ENCODE assay signal across 24 cellular contexts in genomic region chr17:2323629-2324314, GRCh38. TPM values are rescaled to one million over a fixed set of nuclear protein-coding genes. Genes with fewer than 3 reads are reported as not detected.
DNase-seq lines count a peak whose midpoint lies in the region; ATAC-seq, FAIRE-seq and TF ChIP-seq lines count a peak whose summit lies in the region.
"Had no signal": no experiment of that assay in that cellular context is flagged by ENCODE, and none has a peak within 500 bp of the region (broad histone marks: within the 10 kb centered on the region; RNA-seq: fewer than 3 reads in every experiment).

No MANE protein-coding gene starts in this region.

- no peak; a peak in 1 of 4 replicates for TF ChIP-seq POLR2A in HepG2 (IDR thresholded peaks at IDR 0.05; ENCODE audit: insufficient read depth in 1 of 2, low read depth in 2 of 2, low read length in 2 of 2)

- no peaks in the 10 kb centered on the region for H3K9me3 ChIP-seq in OCI-LY7 (ENCODE audit: low read length)
- H3K9me3 ChIP-seq in HepG2 (ENCODE audit: low read length), result no peaks in the 10 kb centered on the region
- H3K9me3 ChIP-seq in left lung, result no peaks in the 10 kb centered on the region

- no peak overlapping the region for H3K4me3 ChIP-seq in OCI-LY7 (ENCODE audit: low read depth, low read length, poor library complexity, severe bottlenecking)
- H3K4me3 ChIP-seq in HepG2 (replicated peaks in 1 of 3; ENCODE audit: insufficient read depth in 1 of 3, low read depth in 2 of 3, low read length in 3 of 3), result no peak overlapping the region
- H3K4me3 ChIP-seq in left lung, result no peak overlapping the region
- H3K4me3 ChIP-seq: SK-N-MC had no signal

- no peak overlapping the region for H3K9ac ChIP-seq in HepG2 (ENCODE audit: insufficient read depth, low read depth, low read length)

- TF ChIP-seq RAD21 in HepG2 (CRISPR knock-in tag; IDR thresholded peaks at IDR 0.05), result no peak

- DNase-seq in activated CD8-positive, alpha-beta T cell treated with anti-CD3 and anti-CD28 coated beads, Interleukin-2, amount 10 ng/mL, durations not matched to agents 7 days and 5 days, result no peak
- DNase-seq in activated CD8-positive, alpha-beta T cell treated with anti-CD3 and anti-CD28 coated beads for 36 hours, result no peak
- no peak for DNase-seq in OCI-LY7 (ENCODE audit: low spot score)
- DNase-seq in HepG2 (ENCODE audit: low spot score), result no peak
- no peak for DNase-seq in left lung
- no peak for DNase-seq in CD1c-positive myeloid dendritic cell (ENCODE audit: extremely low spot score)
- DNase-seq: CD4-positive, CD25-positive, alpha-beta regulatory T cell; Karpas-422; NCI-H1092 treated with DMSO at 0.1 percent for 48 hours; NCI-H1436; NCI-H187; NCI-H2081 treated with DMSO at 0.1 percent for 48 hours; NCI-H2171; NCI-H226; NCI-H510A; NCI-H69; SIG-M5 had no signal

- no peak overlapping the region for H3K4me3 Mint-ChIP-seq in activated CD8-positive, alpha-beta T cell treated with anti-CD3 and anti-CD28 coated beads, Interleukin-2, amount 10 ng/mL, durations not matched to agents 7 days and 5 days
- H3K4me3 Mint-ChIP-seq in activated CD8-positive, alpha-beta T cell treated with anti-CD3 and anti-CD28 coated beads for 36 hours, result no peak overlapping the region
- H3K4me3 Mint-ChIP-seq: CD4-positive, CD25-positive, alpha-beta regulatory T cell had no signal

- 95% methylated on average over 2 of the region's 2 CpGs for WGBS in HepG2 (ENCODE audit: low lambda C conversion rate)

- H2AFZ ChIP-seq in OCI-LY7 (ENCODE audit: low read length), result no peak overlapping the region
- H2AFZ ChIP-seq in HepG2 (ENCODE audit: low read length), result no peak overlapping the region

- H3K9me2 ChIP-seq in OCI-LY7 (ENCODE audit: insufficient read depth, low read length), result no peaks in the 10 kb centered on the region

- TSS peak; percentile 65 for BruUV-seq in OCI-LY7 (replicated peaks; lab: Mats Ljungman, UMichigan)
- BruUV-seq in HepG2 (replicated peaks; lab: Mats Ljungman, UMichigan), result no TSS peak

- H4K20me1 ChIP-seq in OCI-LY7 (ENCODE audit: insufficient read depth, low read length) (no peaks in the 10 kb centered on the region; the same call in 1 of the 2 replicates), HepG2 (ENCODE audit: insufficient read depth, low read length) (no peaks in the 10 kb centered on the region)

- in situ Hi-C loops in HepG2 (cut with HindIII; ENCODE audit: extremely low pct_ligation_motif_present, low pct_unique_long_range_greater_than_20kb), result no loop called here

- intact Hi-C loops in activated CD8-positive, alpha-beta T cell treated with anti-CD3 and anti-CD28 coated beads for 36 hours (cut with micrococcal nuclease), result no loop called here
- intact Hi-C loops in OCI-LY7 (cut with micrococcal nuclease; ENCODE audit: unreplicated experiment) (no loop called here), HepG2 (cut with micrococcal nuclease; ENCODE audit: unreplicated experiment) (no loop called here), left lung (cut with DNase I) (no loop called here)

- no peak for FAIRE-seq in HepG2 (lab: Jason Lieb, UNC)
- FAIRE-seq: D721Med, GM18507, H54, RCC 7860 had no signal

- TF ChIP-seq CTCF in activated CD8-positive, alpha-beta T cell treated with anti-CD3 and anti-CD28 coated beads for 36 hours (IDR thresholded peaks at IDR 0.05), result no peak
- TF ChIP-seq CTCF in OCI-LY7 (conservative IDR thresholded peaks at IDR 0.05; ENCODE audit: low read length) (no peak), HepG2 (CRISPR knock-in tag; IDR thresholded peaks at IDR 0.05) (no peak), left lung (IDR thresholded peaks at IDR 0.05) (no peak)

- peak overlapping the region; percentile 67 for H3K27ac Mint-ChIP-seq in activated CD8-positive, alpha-beta T cell treated with anti-CD3 and anti-CD28 coated beads, Interleukin-2, amount 10 ng/mL, durations not matched to agents 7 days and 5 days
- H3K27ac Mint-ChIP-seq in activated CD8-positive, alpha-beta T cell treated with anti-CD3 and anti-CD28 coated beads for 36 hours, result no peak overlapping the region

- H3K27ac ChIP-seq in OCI-LY7 (ENCODE audit: low read depth, low read length, poor library complexity, severe bottlenecking) (no peak overlapping the region), HepG2 (ENCODE audit: extremely low read length, insufficient read depth, low read length) (no peak overlapping the region), left lung (no peak overlapping the region)
- H3K27ac ChIP-seq: 22Rv1, HL-60, SK-N-MC had no signal

- H3K4me1 ChIP-seq in OCI-LY7 (ENCODE audit: insufficient read depth, low read length, poor library complexity, severe bottlenecking), result no peaks in the 10 kb centered on the region
- H3K4me1 ChIP-seq in HepG2 (ENCODE audit: insufficient read depth, low read length), result no peaks in the 10 kb centered on the region
- H3K4me1 ChIP-seq in left lung, result no peaks in the 10 kb centered on the region

- TF ChIP-seq EP300 in HepG2 (IDR thresholded peaks at IDR 0.05; ENCODE audit: low read depth in 2 of 2, low read length in 2 of 2), result no peak
- no peak for TF ChIP-seq EP300 in HepG2 (CRISPR knock-in tag; IDR thresholded peaks at IDR 0.05; ENCODE audit: borderline replicate concordance)

- H3K36me3 ChIP-seq in OCI-LY7 (ENCODE audit: insufficient read depth, low read length) (peaks cover 84% of the 10 kb centered on the region), HepG2 (replicated peaks in 1 of 2; ENCODE audit: control insufficient read depth in 1 of 2, insufficient read depth in 2 of 2, low read length in 2 of 2) (peaks cover 15 to 52% of the 10 kb centered on the region in 2 experiments), left lung (peaks cover 4 to 93% of the 10 kb centered on the region in 2 donors)

- peaks cover 19% of the 10 kb centered on the region for H3K4me1 Mint-ChIP-seq in activated CD8-positive, alpha-beta T cell treated with anti-CD3 and anti-CD28 coated beads, Interleukin-2, amount 10 ng/mL, durations not matched to agents 7 days and 5 days (ENCODE audit: low read depth)
- peaks cover 3% of the 10 kb centered on the region for H3K4me1 Mint-ChIP-seq in activated CD8-positive, alpha-beta T cell treated with anti-CD3 and anti-CD28 coated beads for 36 hours (ENCODE audit: low read depth)

- H3K9me3 Mint-ChIP-seq in activated CD8-positive, alpha-beta T cell treated with anti-CD3 and anti-CD28 coated beads, Interleukin-2, amount 10 ng/mL, durations not matched to agents 7 days and 5 days (ENCODE audit: insufficient read depth), result no peaks in the 10 kb centered on the region
- H3K9me3 Mint-ChIP-seq in activated CD8-positive, alpha-beta T cell treated with anti-CD3 and anti-CD28 coated beads for 36 hours, result no peaks in the 10 kb centered on the region
- H3K9me3 Mint-ChIP-seq: CD4-positive, CD25-positive, alpha-beta regulatory T cell had no signal

- POLR2A ChIA-PET in activated CD8-positive, alpha-beta T cell treated with anti-CD3 and anti-CD28 coated beads, Interleukin-2, amount 10 ng/mL, durations not matched to agents 7 days and 5 days (lab: Charles Lee), result interaction anchor here (1.0 to 1.1 kb wide), 2 partner anchors 12 to 14 kb away, joined by 3 to 4 read pairs; partner anchors contain the start of gene TSR1
- POLR2A ChIA-PET in activated CD8-positive, alpha-beta T cell treated with anti-CD3 and anti-CD28 coated beads for 36 hours (lab: Charles Lee), result interaction anchor here (1.5 to 9.0 kb wide), 3 partner anchors 10 to 16 kb away, joined by 3 to 114 read pairs (median 6); partner anchors contain the start of genes SGSM2 and TSR1
- POLR2A ChIA-PET in OCI-LY7 (lab: Charles Lee) (no interaction called here), HepG2 (lab: Yijun Ruan, JAX) (interaction anchor here (0.5 to 1.4 kb wide), 3 partner anchors 11 to 1776 kb away, joined by 3 to 6 read pairs (median 6); partner anchors contain the start of genes SMG6 and SRR)

- no peaks in the 10 kb centered on the region for H3K27me3 ChIP-seq in HepG2 (ENCODE audit: control insufficient read depth in 1 of 2, insufficient read depth in 2 of 2, low read length in 2 of 2)
- H3K27me3 ChIP-seq in left lung, result no peaks in the 10 kb centered on the region

- peaks cover 52% of the 10 kb centered on the region for H3K36me3 Mint-ChIP-seq in activated CD8-positive, alpha-beta T cell treated with anti-CD3 and anti-CD28 coated beads, Interleukin-2, amount 10 ng/mL, durations not matched to agents 7 days and 5 days (ENCODE audit: low read depth)
- peaks cover 55% of the 10 kb centered on the region for H3K36me3 Mint-ChIP-seq in activated CD8-positive, alpha-beta T cell treated with anti-CD3 and anti-CD28 coated beads for 36 hours (ENCODE audit: low read depth)

- no peaks in the 10 kb centered on the region for H3K27me3 Mint-ChIP-seq in activated CD8-positive, alpha-beta T cell treated with anti-CD3 and anti-CD28 coated beads, Interleukin-2, amount 10 ng/mL, durations not matched to agents 7 days and 5 days (ENCODE audit: low read depth)
- no peaks in the 10 kb centered on the region for H3K27me3 Mint-ChIP-seq in activated CD8-positive, alpha-beta T cell treated with anti-CD3 and anti-CD28 coated beads for 36 hours
- H3K27me3 Mint-ChIP-seq: CD4-positive, CD25-positive, alpha-beta regulatory T cell had no signal

- H3K79me2 ChIP-seq in OCI-LY7 (ENCODE audit: insufficient read depth, low read depth, low read length) (no peaks in the 10 kb centered on the region; the same call in 1 of the 2 replicates), HepG2 (ENCODE audit: insufficient read depth, low read length) (peaks cover 3% of the 10 kb centered on the region)

- CTCF ChIA-PET in activated CD8-positive, alpha-beta T cell treated with anti-CD3 and anti-CD28 coated beads, Interleukin-2, amount 10 ng/mL, durations not matched to agents 7 days and 5 days (lab: Charles Lee), result no interaction called here
- CTCF ChIA-PET in activated CD8-positive, alpha-beta T cell treated with anti-CD3 and anti-CD28 coated beads for 36 hours (lab: Charles Lee), result interaction anchor here (0.7 kb wide), 1 partner anchor 79 kb away, joined by 3 read pairs; no protein-coding TSS in a partner anchor
- CTCF ChIA-PET in OCI-LY7 (lab: Charles Lee; ENCODE audit: unreplicated experiment), result interaction anchor here (0.5 kb wide), 1 partner anchor 271 kb away, joined by 3 read pairs; no protein-coding TSS in a partner anchor
- CTCF ChIA-PET in HepG2 (lab: Yijun Ruan, JAX; ENCODE audit: low intra/inter-chr PET ratio, low total read pairs), result no interaction called here

- H3K4me2 ChIP-seq in OCI-LY7 (ENCODE audit: low read length) (no peak overlapping the region), HepG2 (ENCODE audit: low read depth, low read length) (no peak overlapping the region)

- ATAC-seq in activated CD8-positive, alpha-beta T cell treated with anti-CD3 and anti-CD28 coated beads, Interleukin-2, amount 10 ng/mL, durations not matched to agents 7 days and 5 days, result no peak
- no peak for ATAC-seq in activated CD8-positive, alpha-beta T cell treated with anti-CD3 and anti-CD28 coated beads for 36 hours
- ATAC-seq in HepG2 (no peak), left lung (no peak)

RNA-seq across cellular contexts. Expression of gene TSR1, which starts 12.5 kb away (rescaled TPM):
- total RNA-seq in activated CD8-positive, alpha-beta T cell treated with anti-CD3 and anti-CD28 coated beads, Interleukin-2, amount 10 ng/mL, durations not matched to agents 7 days and 5 days, result 10 to 100 TPM; 36.0 to 36.6 TPM
- total RNA-seq in activated CD8-positive, alpha-beta T cell treated with anti-CD3 and anti-CD28 coated beads for 36 hours, result 10 to 100 TPM; 75.8 to 79.4 TPM
- total RNA-seq in OCI-LY7 (2014; rRNA removed; shearing (Covaris generic)), result 71.4 and 85.8 TPM in 2 replicates
- total RNA-seq in OCI-LY7 (2022), result 48.1 and 58.7 TPM in 2 replicates
- total RNA-seq in HepG2 (2016; rRNA removed; fragmentation: Illumina TruSeq; extraction: Trizol), result 65.8 and 75.8 TPM in 2 replicates
- 6.6 and 6.8 TPM in 2 replicates for total RNA-seq in HepG2 (2016; cell fraction: cytosol; rRNA removed; fragmentation: Illumina TruSeq; extraction: Trizol; ENCODE audit: low read depth)
- 68.7 and 76.2 TPM in 2 replicates for total RNA-seq in HepG2 (2016; cell fraction: insoluble cytoplasmic fraction; rRNA removed; fragmentation: Illumina TruSeq; extraction: Trizol)
- total RNA-seq in HepG2 (2016; cell fraction: membrane; rRNA removed; fragmentation: Illumina TruSeq; extraction: Trizol), result 16.3 and 19.0 TPM in 2 replicates
- total RNA-seq in HepG2 (2016; cell fraction: nucleus; rRNA removed; fragmentation: Illumina TruSeq; extraction: Trizol), result 55.3 and 57.6 TPM in 2 replicates
- polyA plus RNA-seq in HepG2 (2011; rRNA removed), result 7.1 and 7.2 TPM in 2 replicates
- 4.8 and 5.9 TPM in 2 replicates for polyA plus RNA-seq in HepG2 (2011; cell fraction: cytosol; rRNA removed)
- 17.4 and 22.0 TPM in 2 replicates for polyA plus RNA-seq in HepG2 (2011; cell fraction: nucleus; rRNA removed)
- polyA plus RNA-seq in HepG2 (2012), result 22.0 and 25.7 TPM in 2 replicates
- polyA plus RNA-seq in HepG2 (2016; cell fraction: cytosol; fragmentation: Illumina TruSeq; extraction: Trizol; ENCODE audit: low read depth), result 3.5 and 3.7 TPM in 2 replicates
- 56.2 and 57.1 TPM in 2 replicates for polyA plus RNA-seq in HepG2 (2016; cell fraction: insoluble cytoplasmic fraction; fragmentation: Illumina TruSeq; extraction: Trizol; ENCODE audit: low read depth)
- polyA plus RNA-seq in HepG2 (2016; cell fraction: membrane; fragmentation: Illumina TruSeq; extraction: Trizol; ENCODE audit: low read depth), result 8.9 and 9.7 TPM in 2 replicates
- 56.6 and 58.6 TPM in 2 replicates for polyA plus RNA-seq in HepG2 (2016; cell fraction: nucleus; fragmentation: Illumina TruSeq; extraction: Trizol; ENCODE audit: insufficient read depth, low read depth)
- polyA minus RNA-seq in HepG2 (2011; rRNA and poly(A)+ RNA removed; ENCODE audit: low replicate concordance), result 18.4 and 38.7 TPM in 2 replicates
- 21.0 and 22.0 TPM in 2 replicates for polyA minus RNA-seq in HepG2 (2011; cell fraction: cytosol; rRNA and poly(A)+ RNA removed)
- 43.1 and 48.6 TPM in 2 replicates for polyA minus RNA-seq in HepG2 (2011; cell fraction: nucleus; rRNA and poly(A)+ RNA removed)
- 10 to 100 TPM; 16.2 to 27.2 TPM for total RNA-seq in left lung

RNA-seq across cellular contexts. Expression of gene SGSM2, which starts 13.5 kb away (rescaled TPM):
- 10 to 100 TPM; 65.9 to 67.8 TPM for total RNA-seq in activated CD8-positive, alpha-beta T cell treated with anti-CD3 and anti-CD28 coated beads, Interleukin-2, amount 10 ng/mL, durations not matched to agents 7 days and 5 days
- 10 to 100 TPM; 31.8 to 37.7 TPM for total RNA-seq in activated CD8-positive, alpha-beta T cell treated with anti-CD3 and anti-CD28 coated beads for 36 hours
- total RNA-seq in OCI-LY7 (2014; rRNA removed; shearing (Covaris generic)), result 38.4 and 44.0 TPM in 2 replicates
- total RNA-seq in OCI-LY7 (2022), result 49.0 and 50.6 TPM in 2 replicates
- 11.3 and 30.4 TPM in 2 replicates for total RNA-seq in HepG2 (2016; rRNA removed; fragmentation: Illumina TruSeq; extraction: Trizol)
- 7.6 and 9.3 TPM in 2 replicates for total RNA-seq in HepG2 (2016; cell fraction: cytosol; rRNA removed; fragmentation: Illumina TruSeq; extraction: Trizol; ENCODE audit: low read depth)
- total RNA-seq in HepG2 (2016; cell fraction: insoluble cytoplasmic fraction; rRNA removed; fragmentation: Illumina TruSeq; extraction: Trizol), result 9.9 and 30.6 TPM in 2 replicates
- 11.2 and 13.2 TPM in 2 replicates for total RNA-seq in HepG2 (2016; cell fraction: membrane; rRNA removed; fragmentation: Illumina TruSeq; extraction: Trizol)
- 35.7 and 46.1 TPM in 2 replicates for total RNA-seq in HepG2 (2016; cell fraction: nucleus; rRNA removed; fragmentation: Illumina TruSeq; extraction: Trizol)
- 51.3 and 65.4 TPM in 2 replicates for polyA plus RNA-seq in HepG2 (2011; rRNA removed)
- polyA plus RNA-seq in HepG2 (2011; cell fraction: cytosol; rRNA removed), result 21.2 and 36.3 TPM in 2 replicates
- 464 and 562 TPM in 2 replicates for polyA plus RNA-seq in HepG2 (2011; cell fraction: nucleus; rRNA removed)
- 23.3 and 40.7 TPM in 2 replicates for polyA plus RNA-seq in HepG2 (2012)
- polyA plus RNA-seq in HepG2 (2016; cell fraction: cytosol; fragmentation: Illumina TruSeq; extraction: Trizol; ENCODE audit: low read depth), result 3.8 and 4.0 TPM in 2 replicates
- 14.4 and 16.9 TPM in 2 replicates for polyA plus RNA-seq in HepG2 (2016; cell fraction: insoluble cytoplasmic fraction; fragmentation: Illumina TruSeq; extraction: Trizol; ENCODE audit: low read depth)
- 7.9 and 8.8 TPM in 2 replicates for polyA plus RNA-seq in HepG2 (2016; cell fraction: membrane; fragmentation: Illumina TruSeq; extraction: Trizol; ENCODE audit: low read depth)
- 128 and 136 TPM in 2 replicates for polyA plus RNA-seq in HepG2 (2016; cell fraction: nucleus; fragmentation: Illumina TruSeq; extraction: Trizol; ENCODE audit: insufficient read depth, low read depth)
- 30.6 and 64.0 TPM in 2 replicates for polyA minus RNA-seq in HepG2 (2011; rRNA and poly(A)+ RNA removed; ENCODE audit: low replicate concordance)
- polyA minus RNA-seq in HepG2 (2011; cell fraction: cytosol; rRNA and poly(A)+ RNA removed), result 15.6 and 19.8 TPM in 2 replicates
- polyA minus RNA-seq in HepG2 (2011; cell fraction: nucleus; rRNA and poly(A)+ RNA removed), result 41.3 and 46.7 TPM in 2 replicates
- total RNA-seq in left lung, result 10 to 100 TPM; 43.6 to 52.7 TPM

RNA-seq across cellular contexts. Expression of gene SRR, which starts 20.0 kb away (rescaled TPM):
- 10 to 100 TPM; 18.7 to 23.1 TPM for total RNA-seq in activated CD8-positive, alpha-beta T cell treated with anti-CD3 and anti-CD28 coated beads, Interleukin-2, amount 10 ng/mL, durations not matched to agents 7 days and 5 days
- total RNA-seq in activated CD8-positive, alpha-beta T cell treated with anti-CD3 and anti-CD28 coated beads for 36 hours, result 10 to 100 TPM in 1 of 2 experiments, 1 to 10 TPM in 1; 9.6 to 12.7 TPM
- 3.8 and 5.6 TPM in 2 replicates for total RNA-seq in OCI-LY7 (2014; rRNA removed; shearing (Covaris generic))
- total RNA-seq in OCI-LY7 (2022) (5.8 and 12.1 TPM in 2 replicates), HepG2 (2016; rRNA removed; fragmentation: Illumina TruSeq; extraction: Trizol) (3.6 and 8.5 TPM in 2 replicates), left lung (10 to 100 TPM in 1 of 2 donors, 1 to 10 TPM in 1; 9.2 to 11.8 TPM)
- 1.7 and 4.0 TPM in 2 replicates for total RNA-seq in HepG2 (2016; cell fraction: cytosol; rRNA removed; fragmentation: Illumina TruSeq; extraction: Trizol; ENCODE audit: low read depth)
- total RNA-seq in HepG2 (2016; cell fraction: insoluble cytoplasmic fraction; rRNA removed; fragmentation: Illumina TruSeq; extraction: Trizol), result 5.4 and 6.1 TPM in 2 replicates
- total RNA-seq in HepG2 (2016; cell fraction: membrane; rRNA removed; fragmentation: Illumina TruSeq; extraction: Trizol), result 1.9 and 2.4 TPM in 2 replicates
- 2.2 and 2.6 TPM in 2 replicates for total RNA-seq in HepG2 (2016; cell fraction: nucleus; rRNA removed; fragmentation: Illumina TruSeq; extraction: Trizol)
- polyA plus RNA-seq in HepG2 (2011; rRNA removed), result 6.3 and 7.8 TPM in 2 replicates
- polyA plus RNA-seq in HepG2 (2011; cell fraction: cytosol; rRNA removed), result 4.6 and 6.7 TPM in 2 replicates
- 0.76 and 1.3 TPM in 2 replicates for polyA plus RNA-seq in HepG2 (2011; cell fraction: nucleus; rRNA removed)
- polyA plus RNA-seq in HepG2 (2012), result 6.7 and 10.7 TPM in 2 replicates
- polyA plus RNA-seq in HepG2 (2016; cell fraction: cytosol; fragmentation: Illumina TruSeq; extraction: Trizol; ENCODE audit: low read depth), result 1.5 and 2.2 TPM in 2 replicates
- 5.5 and 6.6 TPM in 2 replicates for polyA plus RNA-seq in HepG2 (2016; cell fraction: insoluble cytoplasmic fraction; fragmentation: Illumina TruSeq; extraction: Trizol; ENCODE audit: low read depth)
- 1.6 and 2.8 TPM in 2 replicates for polyA plus RNA-seq in HepG2 (2016; cell fraction: membrane; fragmentation: Illumina TruSeq; extraction: Trizol; ENCODE audit: low read depth)
- polyA plus RNA-seq in HepG2 (2016; cell fraction: nucleus; fragmentation: Illumina TruSeq; extraction: Trizol; ENCODE audit: insufficient read depth, low read depth), result 2.5 and 4.3 TPM in 2 replicates
- polyA minus RNA-seq in HepG2 (2011; rRNA and poly(A)+ RNA removed; ENCODE audit: low replicate concordance), result 3.6 and 8.4 TPM in 2 replicates
- polyA minus RNA-seq in HepG2 (2011; cell fraction: cytosol; rRNA and poly(A)+ RNA removed), result 4.0 and 4.8 TPM in 2 replicates
- 2.6 and 2.7 TPM in 2 replicates for polyA minus RNA-seq in HepG2 (2011; cell fraction: nucleus; rRNA and poly(A)+ RNA removed)

RNA-seq across cellular contexts. Expression of gene SMG6, which starts 20.2 kb away (rescaled TPM):
- 10 to 100 TPM; 49.8 to 55.9 TPM for total RNA-seq in activated CD8-positive, alpha-beta T cell treated with anti-CD3 and anti-CD28 coated beads, Interleukin-2, amount 10 ng/mL, durations not matched to agents 7 days and 5 days
- 10 to 100 TPM; 39.6 to 40.4 TPM for total RNA-seq in activated CD8-positive, alpha-beta T cell treated with anti-CD3 and anti-CD28 coated beads for 36 hours
- 10.2 and 12.5 TPM in 2 replicates for total RNA-seq in OCI-LY7 (2014; rRNA removed; shearing (Covaris generic))
- total RNA-seq in OCI-LY7 (2022) (17.8 and 18.8 TPM in 2 replicates), HepG2 (2016; rRNA removed; fragmentation: Illumina TruSeq; extraction: Trizol) (14.6 and 15.4 TPM in 2 replicates), left lung (10 to 100 TPM; 27.7 to 32.3 TPM)
- total RNA-seq in HepG2 (2016; cell fraction: cytosol; rRNA removed; fragmentation: Illumina TruSeq; extraction: Trizol; ENCODE audit: low read depth), result 2.2 and 3.5 TPM in 2 replicates
- total RNA-seq in HepG2 (2016; cell fraction: insoluble cytoplasmic fraction; rRNA removed; fragmentation: Illumina TruSeq; extraction: Trizol), result 11.0 and 14.8 TPM in 2 replicates
- total RNA-seq in HepG2 (2016; cell fraction: membrane; rRNA removed; fragmentation: Illumina TruSeq; extraction: Trizol), result 6.6 and 7.0 TPM in 2 replicates
- 13.5 and 16.7 TPM in 2 replicates for total RNA-seq in HepG2 (2016; cell fraction: nucleus; rRNA removed; fragmentation: Illumina TruSeq; extraction: Trizol)
- polyA plus RNA-seq in HepG2 (2011; rRNA removed), result 4.6 and 5.8 TPM in 2 replicates
- polyA plus RNA-seq in HepG2 (2011; cell fraction: cytosol; rRNA removed), result 4.1 and 4.8 TPM in 2 replicates
- 16.8 and 17.7 TPM in 2 replicates for polyA plus RNA-seq in HepG2 (2011; cell fraction: nucleus; rRNA removed)
- 9.1 and 10.3 TPM in 2 replicates for polyA plus RNA-seq in HepG2 (2012)
- polyA plus RNA-seq in HepG2 (2016; cell fraction: cytosol; fragmentation: Illumina TruSeq; extraction: Trizol; ENCODE audit: low read depth), result 2.3 and 2.7 TPM in 2 replicates
- polyA plus RNA-seq in HepG2 (2016; cell fraction: insoluble cytoplasmic fraction; fragmentation: Illumina TruSeq; extraction: Trizol; ENCODE audit: low read depth), result 14.7 and 21.4 TPM in 2 replicates
- 6.2 and 6.9 TPM in 2 replicates for polyA plus RNA-seq in HepG2 (2016; cell fraction: membrane; fragmentation: Illumina TruSeq; extraction: Trizol; ENCODE audit: low read depth)
- 18.3 and 27.9 TPM in 2 replicates for polyA plus RNA-seq in HepG2 (2016; cell fraction: nucleus; fragmentation: Illumina TruSeq; extraction: Trizol; ENCODE audit: insufficient read depth, low read depth)
- polyA minus RNA-seq in HepG2 (2011; rRNA and poly(A)+ RNA removed; ENCODE audit: low replicate concordance), result 14.2 and 22.5 TPM in 2 replicates
- polyA minus RNA-seq in HepG2 (2011; cell fraction: cytosol; rRNA and poly(A)+ RNA removed), result 4.9 and 7.2 TPM in 2 replicates
- polyA minus RNA-seq in HepG2 (2011; cell fraction: nucleus; rRNA and poly(A)+ RNA removed), result 12.0 and 15.0 TPM in 2 replicates

Comparison
In these comparisons a context has a peak if more than half of its experiments do, and no peak if none do; other contexts are left out.
1. CTCF ChIA-PET loops: an anchor here in activated CD8-positive, alpha-beta T cell treated with anti-CD3 and anti-CD28 coated beads for 36 hours (0.7 kb wide) and OCI-LY7 (0.5 kb wide); none called in activated CD8-positive, alpha-beta T cell treated with anti-CD3 and anti-CD28 coated beads, Interleukin-2, amount 10 ng/mL, durations not matched to agents 7 days and 5 days and HepG2.